ENCODE assay signal across 9 cellular contexts in genomic region chr19:34678085-34678412, GRCh38. TPM values are rescaled to one million over a fixed set of nuclear protein-coding genes. Genes with fewer than 3 reads are reported as not detected.
DNase-seq lines count a peak whose midpoint lies in the region; ATAC-seq, FAIRE-seq and TF ChIP-seq lines count a peak whose summit lies in the region.
"Had no signal": no experiment of that assay in that cellular context is flagged by ENCODE, and none has a peak within 500 bp of the region (broad histone marks: within the 10 kb centered on the region; RNA-seq: fewer than 3 reads in every experiment).

No MANE protein-coding gene starts in this region.

- peaks cover 57% of the 10 kb centered on the region for H3K36me3 Mint-ChIP-seq in T-helper 1 cell treated with Interleukin-12 subunit alpha and Interleukin-12 subunit beta and Interleukin-4 antibody, amounts not matched to agents 30 μg/mL and 1 μg/mL, for 36 hours (ENCODE audit: low read depth)

- no peak for FAIRE-seq in kidney (lab: Jason Lieb, UNC)

- intact Hi-C loops in kidney (cut with DNase I), result no loop called here

- DNase-seq in T-helper 1 cell (no peak), adipocyte (ENCODE audit: low read depth) (no peak), kidney (no peak), substantia nigra (lab: John Stamatoyannopoulos, UW) (peak in 1 of 49 donors; percentile 46), SW 1271 (lab: John Stamatoyannopoulos, UW) (no peak), EL (no peak)

- H3K4me1 Mint-ChIP-seq in T-helper 1 cell treated with Interleukin-12 subunit alpha and Interleukin-12 subunit beta and Interleukin-4 antibody, amounts not matched to agents 30 μg/mL and 1 μg/mL, for 36 hours (ENCODE audit: low read depth), result peaks cover 20% of the 10 kb centered on the region

- H3K4me1 ChIP-seq in adipocyte (ENCODE audit: control insufficient read depth, insufficient read depth, low read length) (peaks cover 30% of the 10 kb centered on the region), kidney (ENCODE audit: control insufficient read depth in 1 of 2, insufficient read depth in 1 of 2, low read depth in 1 of 2, low read length in 2 of 2) (peaks cover 5 to 8% of the 10 kb centered on the region in 2 donors)

- H3K27ac ChIP-seq in kidney (ENCODE audit: low read depth in 2 of 2, low read length in 2 of 2) (peak overlapping the region; percentile 95), substantia nigra (ENCODE audit: low read depth, low read length, poor library complexity, severe bottlenecking) (peak overlapping the region; percentile 95)

- H3K9me3 ChIP-seq in adipocyte (ENCODE audit: control insufficient read depth, low read length) (peaks cover 31% of the 10 kb centered on the region), kidney (ENCODE audit: control insufficient read depth in 1 of 2, low read length in 2 of 2) (peaks cover 6 to 24% of the 10 kb centered on the region in 2 donors)

- ATAC-seq in GM18873 (IDR thresholded peaks at IDR 0.05; ENCODE audit: low FRiP score, unreplicated experiment), result no peak

- no peak for TF ChIP-seq CTCF in kidney (IDR thresholded peaks at IDR 0.05; ENCODE audit: borderline replicate concordance, extremely low read depth, insufficient read depth)

- H3K9ac ChIP-seq in adipocyte (ENCODE audit: low read length), result peak overlapping the region; percentile 95
- H3K9ac ChIP-seq in kidney (ENCODE audit: low read length in 2 of 2), result peak overlapping the region; percentile 63 to 86

- H3K27me3 ChIP-seq in adipocyte (replicated peaks; ENCODE audit: control insufficient read depth, insufficient read depth, low read length), result no peaks in the 10 kb centered on the region

- H3K9me3 Mint-ChIP-seq in T-helper 1 cell treated with Interleukin-12 subunit alpha and Interleukin-12 subunit beta and Interleukin-4 antibody, amounts not matched to agents 30 μg/mL and 1 μg/mL, for 36 hours, result peaks cover 42% of the 10 kb centered on the region

- H3K4me3 Mint-ChIP-seq in T-helper 1 cell treated with Interleukin-12 subunit alpha and Interleukin-12 subunit beta and Interleukin-4 antibody, amounts not matched to agents 30 μg/mL and 1 μg/mL, for 36 hours, result peak overlapping the region; percentile 90

- H3K36me3 ChIP-seq in adipocyte (ENCODE audit: control insufficient read depth, insufficient read depth, low read length, severe bottlenecking), result peaks cover 46% of the 10 kb centered on the region
- peaks cover 21 to 31% of the 10 kb centered on the region in 2 donors for H3K36me3 ChIP-seq in kidney (ENCODE audit: control insufficient read depth in 1 of 2, insufficient read depth in 2 of 2, low read length in 2 of 2)

- H3K27ac Mint-ChIP-seq in T-helper 1 cell treated with Interleukin-12 subunit alpha and Interleukin-12 subunit beta and Interleukin-4 antibody, amounts not matched to agents 30 μg/mL and 1 μg/mL, for 36 hours, result peak overlapping the region; percentile 99

- H3K27me3 Mint-ChIP-seq in T-helper 1 cell treated with Interleukin-12 subunit alpha and Interleukin-12 subunit beta and Interleukin-4 antibody, amounts not matched to agents 30 μg/mL and 1 μg/mL, for 36 hours (ENCODE audit: low read depth), result peaks cover 6% of the 10 kb centered on the region

- H3K4me3 ChIP-seq in adipocyte (ENCODE audit: low read length), result peak overlapping the region; percentile 96
- peak overlapping the region; percentile 85 to 92 for H3K4me3 ChIP-seq in kidney (ENCODE audit: low read length in 2 of 2)

RNA-seq across cellular contexts. Expression of gene ZNF302, which starts 0.6 kb away (rescaled TPM):
- 36.4 TPM for total RNA-seq in kidney
- polyA plus RNA-seq in kidney (ENCODE audit: insufficient read depth, low read depth, low replicate concordance), result 25.5 TPM

RNA-seq across cellular contexts. Expression of gene SCGB2B2, which starts 1.1 kb away (rescaled TPM):
- total RNA-seq in kidney, result 1.1 TPM
- polyA plus RNA-seq in kidney (ENCODE audit: insufficient read depth, low read depth, low replicate concordance), result 0.73 TPM
- total RNA-seq: HT1080 had no signal

RNA-seq across cellular contexts. Expression of gene ZNF181, which starts 56.0 kb away (rescaled TPM):
- total RNA-seq in kidney, result 13.4 TPM
- 14.0 TPM for polyA plus RNA-seq in kidney (ENCODE audit: insufficient read depth, low read depth, low replicate concordance)
